ENCODE assay signal across 16 cellular contexts in genomic region chr7:37352251-37352650, GRCh38.
DNase-seq lines count a peak whose midpoint lies in the region; ATAC-seq and TF ChIP-seq lines count a peak whose summit lies in the region.
"Had no signal": no experiment of that assay in that cellular context is flagged by ENCODE, and none has a peak within 500 bp of the region (broad histone marks: within the 10 kb centered on the region; RNA-seq: fewer than 3 reads in every experiment).

No MANE protein-coding gene starts in this region.

- H3K27ac ChIP-seq in CD8-positive, alpha-beta T cell (ENCODE audit: low read depth, low read length), result no peak overlapping the region
- H3K27ac ChIP-seq in suprapubic skin (no peak overlapping the region), heart left ventricle (peak overlapping the region in 3 of 12 donors; percentile 36 to 84 (median 74))

- TF ChIP-seq POLR2A in suprapubic skin (IDR thresholded peaks at IDR 0.05) (no peak), heart left ventricle (IDR thresholded peaks at IDR 0.05) (no peak)

- TF ChIP-seq EP300 in suprapubic skin (IDR thresholded peaks at IDR 0.05), result no peak

- peaks cover 55% of the 10 kb centered on the region for H3K4me1 Mint-ChIP-seq in T-helper 2 cell treated with Interferon-gamma antibody and Interleukin-4, amounts not matched to agents 5 μg/mL and 100 μg/mL, for 36 hours (ENCODE audit: low read depth)
- H3K4me1 Mint-ChIP-seq in CD8-positive, alpha-beta T cell (ENCODE audit: low read depth), result peaks cover 75% of the 10 kb centered on the region
- peaks cover 67% of the 10 kb centered on the region for H3K4me1 Mint-ChIP-seq in activated CD4-positive, alpha-beta memory T cell treated with anti-CD3 and anti-CD28 coated beads, Interleukin-2, amount 10 ng/mL, durations not matched to agents 7 days and 5 days
- peaks cover 87% of the 10 kb centered on the region for H3K4me1 Mint-ChIP-seq in dendritic cell treated with granulocyte-macrophage colony-stimulating factor and Interleukin-4, amounts not matched to agents 40 ng/mL and 50 ng/mL, for 4 days (ENCODE audit: low read depth)

- no peaks in the 10 kb centered on the region for H3K9me3 ChIP-seq in CD8-positive, alpha-beta T cell (ENCODE audit: low read length)
- no peaks in the 10 kb centered on the region for H3K9me3 ChIP-seq in suprapubic skin
- H3K9me3 ChIP-seq in heart left ventricle, result no peaks in the 10 kb centered on the region
- H3K9me3 ChIP-seq: spleen, vagina had no signal

- peak overlapping the region; percentile 4 for H3K27ac Mint-ChIP-seq in T-helper 2 cell treated with Interferon-gamma antibody and Interleukin-4, amounts not matched to agents 5 μg/mL and 100 μg/mL, for 36 hours
- peak overlapping the region; percentile 94 for H3K27ac Mint-ChIP-seq in CD8-positive, alpha-beta T cell
- no peak overlapping the region for H3K27ac Mint-ChIP-seq in activated CD4-positive, alpha-beta memory T cell treated with anti-CD3 and anti-CD28 coated beads, Interleukin-2, amount 10 ng/mL, durations not matched to agents 7 days and 5 days
- H3K27ac Mint-ChIP-seq in dendritic cell treated with granulocyte-macrophage colony-stimulating factor and Interleukin-4, amounts not matched to agents 40 ng/mL and 50 ng/mL, for 4 days, result peak overlapping the region; percentile 86

- peaks cover 28% of the 10 kb centered on the region for H3K4me1 ChIP-seq in CD8-positive, alpha-beta T cell (ENCODE audit: insufficient read depth, low read length)
- peaks cover 25% of the 10 kb centered on the region for H3K4me1 ChIP-seq in suprapubic skin
- peaks cover 6 to 72% (median 37%) of the 10 kb centered on the region in 12 donors for H3K4me1 ChIP-seq in heart left ventricle

- no peaks in the 10 kb centered on the region for H3K27me3 Mint-ChIP-seq in T-helper 2 cell treated with Interferon-gamma antibody and Interleukin-4, amounts not matched to agents 5 μg/mL and 100 μg/mL, for 36 hours (ENCODE audit: low read depth)
- H3K27me3 Mint-ChIP-seq in CD8-positive, alpha-beta T cell (ENCODE audit: low read depth), result no peaks in the 10 kb centered on the region
- H3K27me3 Mint-ChIP-seq in activated CD4-positive, alpha-beta memory T cell treated with anti-CD3 and anti-CD28 coated beads, Interleukin-2, amount 10 ng/mL, durations not matched to agents 7 days and 5 days, result no peaks in the 10 kb centered on the region
- no peaks in the 10 kb centered on the region for H3K27me3 Mint-ChIP-seq in dendritic cell treated with granulocyte-macrophage colony-stimulating factor and Interleukin-4, amounts not matched to agents 40 ng/mL and 50 ng/mL, for 4 days

- DNase-seq in T-helper 2 cell treated with Interferon-gamma antibody and Interleukin-4, amounts not matched to agents 5 μg/mL and 100 μg/mL, for 36 hours (ENCODE audit: low spot score), result no peak
- DNase-seq in T-helper 2 cell (no peak), suprapubic skin (ENCODE audit: low spot score in 2 of 2) (no peak), heart left ventricle (no peak), DMS 273 (lab: John Stamatoyannopoulos, UW; ENCODE audit: unreplicated experiment) (no peak)
- no peak for DNase-seq in CD8-positive, alpha-beta T cell
- DNase-seq in activated CD4-positive, alpha-beta memory T cell treated with anti-CD3 and anti-CD28 coated beads, Interleukin-2, amount 10 ng/mL, durations not matched to agents 7 days and 5 days, result no peak
- DNase-seq: 8988T, anterior cingulate cortex, kidney, NCI-H1436, retina, Right ventricle myocardium superior had no signal

- no peaks in the 10 kb centered on the region for H3K9me3 Mint-ChIP-seq in T-helper 2 cell treated with Interferon-gamma antibody and Interleukin-4, amounts not matched to agents 5 μg/mL and 100 μg/mL, for 36 hours
- H3K9me3 Mint-ChIP-seq in CD8-positive, alpha-beta T cell, result no peaks in the 10 kb centered on the region
- peaks cover 4% of the 10 kb centered on the region for H3K9me3 Mint-ChIP-seq in activated CD4-positive, alpha-beta memory T cell treated with anti-CD3 and anti-CD28 coated beads, Interleukin-2, amount 10 ng/mL, durations not matched to agents 7 days and 5 days
- no peaks in the 10 kb centered on the region for H3K9me3 Mint-ChIP-seq in dendritic cell treated with granulocyte-macrophage colony-stimulating factor and Interleukin-4, amounts not matched to agents 40 ng/mL and 50 ng/mL, for 4 days

- no peaks in the 10 kb centered on the region for H3K36me3 ChIP-seq in CD8-positive, alpha-beta T cell (ENCODE audit: insufficient read depth, low read length)
- H3K36me3 ChIP-seq in suprapubic skin, result no peaks in the 10 kb centered on the region
- no peaks in the 10 kb centered on the region for H3K36me3 ChIP-seq in heart left ventricle
- H3K36me3 ChIP-seq: spleen, vagina had no signal

- CTCF ChIA-PET in CD8-positive, alpha-beta T cell (lab: Charles Lee), result interaction anchor here (1.0 to 4.9 kb wide), 15 partner anchors 10 to 152 kb away, joined by 3 to 33 read pairs (median 6); partner anchors contain the start of gene ELMO1
- CTCF ChIA-PET in activated CD4-positive, alpha-beta memory T cell treated with anti-CD3 and anti-CD28 coated beads, Interleukin-2, amount 10 ng/mL, durations not matched to agents 7 days and 5 days (lab: Charles Lee), result interaction anchor here (0.6 to 3.6 kb wide), 13 partner anchors 10 to 152 kb away, joined by 3 to 26 read pairs (median 7); partner anchors contain the start of gene ELMO1

- no peak overlapping the region for H3K4me3 ChIP-seq in CD8-positive, alpha-beta T cell (ENCODE audit: low read depth, low read length)
- H3K4me3 ChIP-seq in suprapubic skin (no peak overlapping the region), heart left ventricle (no peak overlapping the region)

- intact Hi-C loops in CD8-positive, alpha-beta T cell (cut with DNase I, micrococcal nuclease), result loop anchor here (2.0 to 10.0 kb wide), 10 partner anchors 67 to 1200 kb away; partner anchors contain the start of genes EEPD1 (in 2 of the 2), AOAH (in 1 of the 2) and ELMO1 (in 1 of the 2)
- intact Hi-C loops in dendritic cell treated with granulocyte-macrophage colony-stimulating factor and Interleukin-4, amounts not matched to agents 40 ng/mL and 50 ng/mL, for 4 days (cut with micrococcal nuclease), result loop anchor here (2.0 to 10.0 kb wide), 3 partner anchors 35 to 143 kb away; no protein-coding TSS in a partner anchor
- intact Hi-C loops in heart left ventricle (cut with DNase I), result loop anchor here in 7 of 10 donors (5.0 to 10.0 kb wide), 6 partner anchors 65 to 137 kb away; partner anchors contain the start of gene ELMO1 (in 4 of the 7)

- H3K4me3 Mint-ChIP-seq in T-helper 2 cell treated with Interferon-gamma antibody and Interleukin-4, amounts not matched to agents 5 μg/mL and 100 μg/mL, for 36 hours, result peak overlapping the region; percentile 91
- H3K4me3 Mint-ChIP-seq in CD8-positive, alpha-beta T cell, result peak overlapping the region; percentile 95
- H3K4me3 Mint-ChIP-seq in activated CD4-positive, alpha-beta memory T cell treated with anti-CD3 and anti-CD28 coated beads, Interleukin-2, amount 10 ng/mL, durations not matched to agents 7 days and 5 days, result peak overlapping the region; percentile 87
- H3K4me3 Mint-ChIP-seq in dendritic cell treated with granulocyte-macrophage colony-stimulating factor and Interleukin-4, amounts not matched to agents 40 ng/mL and 50 ng/mL, for 4 days, result no peak overlapping the region

- no peak for TF ChIP-seq CTCF in CD8-positive, alpha-beta T cell (IDR thresholded peaks at IDR 0.05)
- TF ChIP-seq CTCF in suprapubic skin (IDR thresholded peaks at IDR 0.05) (no peak), heart left ventricle (IDR thresholded peaks at IDR 0.05) (no peak)

- peaks cover 1% of the 10 kb centered on the region for H3K36me3 Mint-ChIP-seq in T-helper 2 cell treated with Interferon-gamma antibody and Interleukin-4, amounts not matched to agents 5 μg/mL and 100 μg/mL, for 36 hours (ENCODE audit: low read depth)
- peaks cover 7% of the 10 kb centered on the region for H3K36me3 Mint-ChIP-seq in CD8-positive, alpha-beta T cell
- peaks cover 10% of the 10 kb centered on the region for H3K36me3 Mint-ChIP-seq in activated CD4-positive, alpha-beta memory T cell treated with anti-CD3 and anti-CD28 coated beads, Interleukin-2, amount 10 ng/mL, durations not matched to agents 7 days and 5 days (ENCODE audit: low read depth)
- H3K36me3 Mint-ChIP-seq in dendritic cell treated with granulocyte-macrophage colony-stimulating factor and Interleukin-4, amounts not matched to agents 40 ng/mL and 50 ng/mL, for 4 days (ENCODE audit: low read depth), result peaks cover 6% of the 10 kb centered on the region

- no peaks in the 10 kb centered on the region for H3K27me3 ChIP-seq in CD8-positive, alpha-beta T cell (ENCODE audit: insufficient read depth, low read length)
- H3K27me3 ChIP-seq in suprapubic skin (no peaks in the 10 kb centered on the region), heart left ventricle (no peaks in the 10 kb centered on the region)
- H3K27me3 ChIP-seq: spleen, vagina had no signal

- no peak for ATAC-seq in CD8-positive, alpha-beta T cell
- ATAC-seq in heart left ventricle, result no peak

- 83% methylated on average over 11 of the region's 11 CpGs for WGBS in suprapubic skin
- 86 to 89% (median 88%) methylated on average over 11 of the region's 11 CpGs for WGBS in heart left ventricle, 4 donors

- POLR2A ChIA-PET in CD8-positive, alpha-beta T cell (lab: Charles Lee), result interaction anchor here (0.6 to 7.4 kb wide), 7 partner anchors 10 to 117 kb away, joined by 3 to 54 read pairs (median 3); partner anchors contain the start of gene ELMO1
- POLR2A ChIA-PET in activated CD4-positive, alpha-beta memory T cell treated with anti-CD3 and anti-CD28 coated beads, Interleukin-2, amount 10 ng/mL, durations not matched to agents 7 days and 5 days (lab: Charles Lee), result interaction anchor here (1.0 to 3.4 kb wide), 6 partner anchors 9 to 95 kb away, joined by 3 to 56 read pairs (median 12); partner anchors contain the start of gene ELMO1
